In the genomic region with DNA sequence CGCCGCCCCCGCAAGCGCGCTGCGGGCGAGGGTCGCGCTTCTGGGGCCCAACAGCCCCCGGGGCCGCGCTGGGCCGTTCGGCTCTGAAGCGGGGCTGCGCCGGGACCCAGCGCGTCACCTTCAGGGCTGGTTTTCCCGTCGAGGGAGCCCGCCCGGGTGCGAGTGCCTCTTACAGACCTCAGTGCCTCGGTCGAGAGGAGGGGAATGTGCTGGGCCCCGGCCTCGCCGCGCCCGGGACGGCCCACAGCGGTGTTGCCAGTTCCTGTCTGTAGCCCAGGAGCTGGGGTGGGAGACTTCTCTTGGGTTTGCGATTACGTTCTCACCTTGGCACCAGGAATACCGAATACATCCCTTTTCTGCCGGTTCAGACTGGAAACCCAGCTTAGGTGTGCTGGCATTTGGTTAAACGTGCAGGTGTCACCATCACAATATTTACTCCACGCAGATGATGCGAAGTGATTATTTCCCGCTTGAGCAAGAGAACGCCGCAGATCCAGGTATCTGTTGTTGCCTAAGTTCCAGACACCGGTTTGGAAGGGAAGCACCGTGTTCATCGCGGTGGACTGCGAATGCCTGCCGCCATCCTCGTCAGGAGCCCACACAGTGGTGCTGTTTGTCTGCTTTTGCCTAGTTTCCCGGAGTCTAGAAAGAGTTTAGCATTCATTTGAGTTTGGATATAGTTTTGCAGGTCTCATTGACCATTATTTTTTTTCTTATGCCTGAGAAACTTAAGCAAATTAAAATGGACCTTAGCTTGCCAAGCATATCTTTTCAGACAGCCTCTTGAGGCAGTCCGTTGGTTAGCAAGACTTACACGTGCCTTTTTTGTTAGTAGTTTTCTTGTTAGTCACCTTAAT, we compare ENCODE assay signal across 1 cellular context.
TF ChIP-seq lines count a peak whose summit lies in the region.

No MANE protein-coding gene starts in this region.

TF ChIP-seq in K562, 482 proteins besides CTCF, POLR2A, EP300 and RAD21 (continued from another document and continues in another):
- TF ChIP-seq TFE3 (CRISPR knock-in tag; IDR thresholded peaks at IDR 0.05) (no peak), ZNF165 (CRISPR knock-in tag; IDR thresholded peaks at IDR 0.05; ENCODE audit: borderline replicate concordance) (no peak), DNMT1 (IDR thresholded peaks at IDR 0.05) (no peak), FOXK2 (conservative IDR thresholded peaks at IDR 0.05 in 1 of 2, IDR thresholded peaks at IDR 0.05 in 1 of 2; ENCODE audit: low read depth in 2 of 2) (0 out of 4 replicates have a peak, but pooled peaks of 1 of the 2 experiments have one; percentile 28), EGR1 (conservative IDR thresholded peaks at IDR 0.05) (0 out of 2 replicates have a peak, but pooled peaks have one; percentile 14), MYC (IDR thresholded peaks at IDR 0.05; ENCODE audit: low read depth, low read length) (0 out of 2 replicates have a peak, but pooled peaks have one; percentile 19), MYC (CRISPR knock-in tag; IDR thresholded peaks at IDR 0.05; ENCODE audit: borderline replicate concordance, low read depth) (no peak), E2F4 (CRISPR knock-in tag; IDR thresholded peaks at IDR 0.05; ENCODE audit: low read depth) (no peak), MITF (IDR thresholded peaks at IDR 0.05) (no peak), ZSCAN29 (IDR thresholded peaks at IDR 0.05) (no peak), HSF4 (CRISPR knock-in tag; IDR thresholded peaks at IDR 0.05; ENCODE audit: borderline replicate concordance) (no peak), SIRT6 (IDR thresholded peaks at IDR 0.05; ENCODE audit: low read depth, low read length) (no peak), NCOA1 (IDR thresholded peaks at IDR 0.05; ENCODE audit: low read depth) (no peak), MLLT1 (IDR thresholded peaks at IDR 0.05) (no peak; a peak in 4 of 4 replicates), ZFPM2 (CRISPR knock-in tag; IDR thresholded peaks at IDR 0.05) (no peak), ARID4B (CRISPR knock-in tag; IDR thresholded peaks at IDR 0.05) (no peak), MCM3 (IDR thresholded peaks at IDR 0.05) (no peak), WHSC1 (IDR thresholded peaks at IDR 0.05; ENCODE audit: low read length) (no peak), PHF8 (IDR thresholded peaks at IDR 0.05; ENCODE audit: borderline replicate concordance, low read length) (no peak), RBFOX2 (IDR thresholded peaks at IDR 0.05; ENCODE audit: low read depth, low read length) (peak; percentile 92), MAFK (IDR thresholded peaks at IDR 0.05; ENCODE audit: low read length) (no peak), DPF2 (IDR thresholded peaks at IDR 0.05) (peak; percentile 47; the same call in 1 of the 2 replicates), ZNF449 (CRISPR knock-in tag; IDR thresholded peaks at IDR 0.05) (no peak), ZNF431 (CRISPR knock-in tag; IDR thresholded peaks at IDR 0.05) (no peak), DLX4 (CRISPR knock-in tag; IDR thresholded peaks at IDR 0.05) (no peak), NFYB (IDR thresholded peaks at IDR 0.05; ENCODE audit: extremely low read depth, insufficient read length) (no peak), ZC3H4 (CRISPR knock-in tag; IDR thresholded peaks at IDR 0.05; ENCODE audit: borderline replicate concordance) (peak; percentile 72; the same call in 1 of the 2 replicates), MIER1 (IDR thresholded peaks at IDR 0.05; ENCODE audit: low read depth) (no peak), GTF2E2 (tag; IDR thresholded peaks at IDR 0.05) (0 out of 2 replicates have a peak, but pooled peaks have one; percentile 5), IRF1 (CRISPR knock-in tag; IDR thresholded peaks at IDR 0.05; ENCODE audit: borderline replicate concordance) (no peak), ZC3H8 (IDR thresholded peaks at IDR 0.05) (no peak), CSDE1 (IDR thresholded peaks at IDR 0.05) (no peak), CTBP1 (IDR thresholded peaks at IDR 0.05; ENCODE audit: borderline replicate concordance) (peak; percentile 53; the same call in 1 of the 2 replicates), TCF3 (CRISPR knock-in tag; IDR thresholded peaks at IDR 0.05) (no peak), ZNF589 (CRISPR knock-in tag; IDR thresholded peaks at IDR 0.05; ENCODE audit: low read depth) (no peak), MED1 (CRISPR knock-in tag; IDR thresholded peaks at IDR 0.05; ENCODE audit: borderline replicate concordance) (no peak), SIN3A (IDR thresholded peaks at IDR 0.05; ENCODE audit: borderline replicate concordance in 2 of 2, control insufficient read depth in 1 of 2, low read depth in 2 of 2, low read length in 2 of 2) (0 out of 4 replicates have a peak, but pooled peaks of 1 of the 2 experiments have one; percentile 8), RHOXF2B (CRISPR knock-in tag; conservative IDR thresholded peaks at IDR 0.05) (no peak), FOXJ2 (tag; IDR thresholded peaks at IDR 0.05) (no peak), SETDB1 (IDR thresholded peaks at IDR 0.05; ENCODE audit: low read length) (no peak), SP1 (CRISPR knock-in tag; IDR thresholded peaks at IDR 0.05) (peak; percentile 47; the same call in 1 of the 2 replicates), ZNF146 (CRISPR knock-in tag; IDR thresholded peaks at IDR 0.05; ENCODE audit: unreplicated experiment) (no peak), RBM34 (IDR thresholded peaks at IDR 0.05; ENCODE audit: borderline replicate concordance, insufficient read depth, low read length) (no peak), EHMT2 (IDR thresholded peaks at IDR 0.05) (no peak)
- TF ChIP-seq, protein P1, sequence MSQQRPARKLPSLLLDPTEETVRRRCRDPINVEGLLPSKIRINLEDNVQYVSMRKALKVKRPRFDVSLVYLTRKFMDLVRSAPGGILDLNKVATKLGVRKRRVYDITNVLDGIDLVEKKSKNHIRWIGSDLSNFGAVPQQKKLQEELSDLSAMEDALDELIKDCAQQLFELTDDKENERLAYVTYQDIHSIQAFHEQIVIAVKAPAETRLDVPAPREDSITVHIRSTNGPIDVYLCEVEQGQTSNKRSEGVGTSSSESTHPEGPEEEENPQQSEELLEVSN (IDR thresholded peaks at IDR 0.05; ENCODE audit: borderline replicate concordance in 1 of 2, extremely low read depth in 1 of 2, insufficient read depth in 1 of 2, insufficient read length in 1 of 2, low read depth in 1 of 2, low read length in 1 of 2, poor library complexity in 1 of 2, severe bottlenecking in 1 of 2): no peak
- TF ChIP-seq, protein P2, sequence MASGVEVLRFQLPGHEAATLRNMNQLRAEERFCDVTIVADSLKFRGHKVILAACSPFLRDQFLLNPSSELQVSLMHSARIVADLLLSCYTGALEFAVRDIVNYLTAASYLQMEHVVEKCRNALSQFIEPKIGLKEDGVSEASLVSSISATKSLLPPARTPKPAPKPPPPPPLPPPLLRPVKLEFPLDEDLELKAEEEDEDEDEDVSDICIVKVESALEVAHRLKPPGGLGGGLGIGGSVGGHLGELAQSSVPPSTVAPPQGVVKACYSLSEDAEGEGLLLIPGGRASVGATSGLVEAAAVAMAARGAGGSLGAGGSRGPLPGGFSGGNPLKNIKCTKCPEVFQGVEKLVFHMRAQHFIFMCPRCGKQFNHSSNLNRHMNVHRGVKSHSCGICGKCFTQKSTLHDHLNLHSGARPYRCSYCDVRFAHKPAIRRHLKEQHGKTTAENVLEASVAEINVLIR (CRISPR knock-in tag; IDR thresholded peaks at IDR 0.05): no peak
